In genomic region chrX:72942272-72942671, GRCh38 we compare ENCODE assay signal across 7 cellular contexts. TPM values are rescaled to one million over a fixed set of nuclear protein-coding genes. Genes with fewer than 3 reads are reported as not detected.
"Had no signal": no experiment of that assay in that cellular context is flagged by ENCODE, and none has a peak within 500 bp of the region (broad histone marks: within the 10 kb centered on the region; RNA-seq: fewer than 3 reads in every experiment).

No MANE protein-coding gene starts in this region.

RNA-seq across cellular contexts. Expression of gene DMRTC1, which starts 1.4 kb away (rescaled TPM):
- total RNA-seq: LHCN-M2, MCF 10A, PC-9, Peyer's patch, Right ventricle myocardium inferior, RPMI7951, SJCRH30 had no signal

RNA-seq across cellular contexts. Expression of gene FAM236A, which starts 4.3 kb away (rescaled TPM):
- total RNA-seq: LHCN-M2, MCF 10A, PC-9, Peyer's patch, Right ventricle myocardium inferior, RPMI7951, SJCRH30 had no signal

RNA-seq across cellular contexts. Expression of gene FAM236C, which starts 29.9 kb away (rescaled TPM):
- total RNA-seq: LHCN-M2, MCF 10A, PC-9, Peyer's patch, Right ventricle myocardium inferior, RPMI7951, SJCRH30 had no signal
